Comparison of ENCODE assay signal across 18 cellular contexts in the genomic region with DNA sequence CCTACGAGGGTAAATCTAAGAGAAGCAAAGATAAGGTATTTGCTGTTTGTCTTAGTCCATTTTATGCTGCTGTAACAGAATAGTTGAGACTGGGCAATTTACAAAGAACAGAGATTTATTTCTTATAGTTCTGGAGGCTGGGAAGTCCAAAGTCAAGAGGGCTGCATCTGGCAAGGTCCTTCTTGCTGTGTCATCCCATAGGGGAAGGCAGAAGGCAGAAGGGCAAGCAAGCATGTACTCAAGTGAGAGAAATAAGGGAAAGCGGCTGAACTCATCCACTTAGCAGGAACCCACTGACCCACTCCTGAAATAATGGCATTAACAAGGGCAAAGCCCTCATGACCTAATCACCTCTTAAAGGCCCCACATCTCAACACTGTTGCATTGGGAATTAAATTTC.
"Had no signal": no experiment of that assay in that cellular context is flagged by ENCODE, and none has a peak within 500 bp of the region (broad histone marks: within the 10 kb centered on the region; RNA-seq: fewer than 3 reads in every experiment).

No MANE protein-coding gene starts in this region.

- DNase-seq: activated CD4-positive, alpha-beta T cell treated with anti-CD3 and anti-CD28 coated beads, Interleukin-2, amount 10 ng/mL, durations not matched to agents 24 days and 14 days; activated CD4-positive, CD25-positive, alpha-beta regulatory T cell; activated CD8-positive, alpha-beta T cell treated with anti-CD3 and anti-CD28 coated beads for 36 hours; activated naive CD4-positive, alpha-beta T cell treated with Interleukin-2 at 50 U/mL for 16 hours; activated naive CD8-positive, alpha-beta T cell treated with anti-CD3 and anti-CD28 coated beads, Interleukin-2, amount 10 ng/mL, durations not matched to agents 7 days and 5 days; activated T-cell treated with anti-CD3 and anti-CD28 coated beads, Interleukin-2, amount 50 U/mL, for 1 hour; amygdala; foreskin keratinocyte; mucosa of descending colon; pancreas; stimulated activated CD4-positive, alpha-beta T cell treated with anti-CD3 and anti-CD28 coated beads, Interleukin-4, amount 100 ng/mL, for 1 hour; T-helper 17 cell had no signal

- H3K27ac ChIP-seq: cardiac muscle cell, foreskin keratinocyte, hepatocyte, neutrophil, pancreas had no signal

- H3K27ac Mint-ChIP-seq: activated CD4-positive, alpha-beta T cell treated with anti-CD3 and anti-CD28 coated beads, Interleukin-2, amount 10 ng/mL, durations not matched to agents 24 days and 14 days; activated CD8-positive, alpha-beta T cell treated with anti-CD3 and anti-CD28 coated beads for 36 hours; activated naive CD8-positive, alpha-beta T cell treated with anti-CD3 and anti-CD28 coated beads, Interleukin-2, amount 10 ng/mL, durations not matched to agents 7 days and 5 days; activated T-helper 2 cell treated with anti-CD3 and anti-CD28 coated beads, Interferon-gamma antibody, Interleukin-2, Interleukin-4, amounts not matched to agents 10 μg/mL and 5 μg/mL and 100 μg/mL, durations not matched to agents 14 hours and 24 hours and 36 hours had no signal

- H3K4me1 ChIP-seq: pancreas had no signal

- H3K36me3 Mint-ChIP-seq: naive B cell had no signal

- H3K4me3 Mint-ChIP-seq: activated CD4-positive, alpha-beta T cell treated with anti-CD3 and anti-CD28 coated beads, Interleukin-2, amount 10 ng/mL, durations not matched to agents 24 days and 14 days; activated CD8-positive, alpha-beta T cell treated with anti-CD3 and anti-CD28 coated beads for 36 hours; activated naive CD8-positive, alpha-beta T cell treated with anti-CD3 and anti-CD28 coated beads, Interleukin-2, amount 10 ng/mL, durations not matched to agents 7 days and 5 days; T-helper 17 cell had no signal

- H3K36me3 ChIP-seq: cardiac muscle cell, neutrophil, pancreas had no signal

- H3K4me2 ChIP-seq: hepatocyte, smooth muscle cell had no signal

- H2AFZ ChIP-seq: hepatocyte had no signal

- H3K27me3 ChIP-seq: cardiac muscle cell, foreskin keratinocyte, hepatocyte, neutrophil, pancreas had no signal

- H3K9me3 ChIP-seq: mucosa of descending colon, neutrophil, pancreas had no signal

- H3K4me3 ChIP-seq: cardiac muscle cell, hepatocyte, mucosa of descending colon, pancreas, smooth muscle cell had no signal

- H3K27me3 Mint-ChIP-seq: activated CD4-positive, alpha-beta T cell treated with anti-CD3 and anti-CD28 coated beads, Interleukin-2, amount 10 ng/mL, durations not matched to agents 24 days and 14 days; activated CD8-positive, alpha-beta T cell treated with anti-CD3 and anti-CD28 coated beads for 36 hours; activated naive CD8-positive, alpha-beta T cell treated with anti-CD3 and anti-CD28 coated beads, Interleukin-2, amount 10 ng/mL, durations not matched to agents 7 days and 5 days; T-helper 17 cell had no signal

- H3K79me2 ChIP-seq: hepatocyte had no signal
